22 cellular contexts compared by ENCODE assay signal in the genomic region with DNA sequence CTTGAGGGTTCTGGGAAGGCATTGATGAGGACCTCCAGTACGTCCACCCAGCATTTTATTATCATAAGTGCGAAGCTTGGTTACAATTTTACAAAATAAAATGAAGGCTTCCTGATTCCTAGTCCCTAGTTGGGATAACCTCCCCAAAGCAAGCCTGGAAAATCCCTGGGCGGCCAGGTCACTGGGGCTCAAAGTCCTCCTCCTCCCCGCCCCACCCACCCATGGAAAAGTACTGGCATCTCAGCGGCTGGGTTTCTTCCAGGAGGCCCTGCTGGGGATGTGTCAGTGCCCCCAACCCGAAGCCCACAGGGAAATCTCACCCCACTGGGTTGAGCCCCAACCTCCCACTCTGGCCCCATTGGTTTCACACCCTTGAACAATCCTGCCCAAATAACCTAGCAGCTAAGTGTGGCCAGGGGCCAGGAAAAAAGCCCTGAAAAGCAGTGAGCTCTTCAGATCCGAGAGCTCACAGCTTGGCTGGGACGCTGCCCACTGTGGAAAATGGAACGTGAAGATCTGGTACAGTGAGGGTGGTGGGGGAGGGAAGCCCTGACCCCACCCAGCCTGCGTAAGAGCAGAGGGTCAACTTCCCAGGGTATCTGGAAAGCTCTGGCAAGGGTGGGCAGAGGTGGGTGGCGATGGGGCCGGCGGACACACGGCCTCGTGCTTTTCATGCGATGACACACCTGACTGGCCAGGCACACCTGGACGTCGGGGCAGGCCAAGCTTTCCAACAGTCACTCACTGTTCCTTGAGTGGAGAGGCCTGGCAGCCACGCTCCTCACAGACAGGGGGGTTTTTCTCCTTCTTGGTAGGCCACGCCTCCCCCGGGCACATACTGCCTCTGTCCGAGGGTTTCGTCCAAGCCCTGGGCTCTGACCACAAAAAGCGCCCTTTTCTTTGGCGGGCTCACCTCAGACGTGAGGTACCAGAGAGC.
DNase-seq lines count a peak whose midpoint lies in the region; ATAC-seq and TF ChIP-seq lines count a peak whose summit lies in the region.
"Had no signal": no experiment of that assay in that cellular context is flagged by ENCODE, and none has a peak within 500 bp of the region (broad histone marks: within the 10 kb centered on the region; RNA-seq: fewer than 3 reads in every experiment).

No MANE protein-coding gene starts in this region.

- DNase-seq in Panc1 (ENCODE audit: low read depth, low spot score) (no peak), head of caudate nucleus (peak in 32 of 42 donors; percentile 14 to 75 (median 46)), thyroid gland (peak; percentile 96), osteocyte (ENCODE audit: extremely low spot score, unreplicated experiment) (no peak), middle frontal gyrus (ENCODE audit: extremely low spot score, low spot score) (no peak), SHP77 treated with DMSO at 0.1 percent for 48 hours (lab: John Stamatoyannopoulos, UW) (no peak)
- DNase-seq: activated CD8-positive, alpha-beta memory T cell treated with anti-CD3 and anti-CD28 coated beads, Interleukin-2, amount 50 U/mL, for 48 hours; activated gamma-delta T cell treated with Interleukin-2 at 50 U/mL for 16 hours; effector CD8-positive, alpha-beta T cell; NCI-H1105; NCI-H526; psoas muscle; SHP77; T-helper 1 cell had no signal

- no peaks in the 10 kb centered on the region for H3K27me3 Mint-ChIP-seq in osteocyte (ENCODE audit: unreplicated experiment)
- H3K27me3 Mint-ChIP-seq: central memory CD8-positive, alpha-beta T cell had no signal

- H3K4me3 Mint-ChIP-seq in osteocyte (ENCODE audit: unreplicated experiment) = no peak overlapping the region
- H3K4me3 Mint-ChIP-seq: central memory CD8-positive, alpha-beta T cell; natural killer cell treated with Interleukin-12 subunit alpha and Interleukin-12 subunit beta and Interleukin-15 and Interleukin-18, amount 100 ng/mL, for 72 hours had no signal

- in situ Hi-C loops in Panc1 (cut with HindIII; ENCODE audit: low pct_unique_long_range_greater_than_20kb, low sequenced_read_pairs) = no loop called here

- POLR2A ChIA-PET in Panc1 (lab: Charles Lee) = interaction anchor here (0.5 kb wide), 1 partner anchor 47 kb away, joined by 4 read pairs; no protein-coding TSS in a partner anchor

- no peaks in the 10 kb centered on the region for H3K36me3 Mint-ChIP-seq in osteocyte (ENCODE audit: unreplicated experiment)
- H3K36me3 Mint-ChIP-seq: natural killer cell treated with Interleukin-12 subunit alpha and Interleukin-12 subunit beta and Interleukin-15 and Interleukin-18, amount 100 ng/mL, for 72 hours had no signal

- H3K4me1 Mint-ChIP-seq in osteocyte (ENCODE audit: unreplicated experiment) = peaks cover 33% of the 10 kb centered on the region
- H3K4me1 Mint-ChIP-seq: central memory CD8-positive, alpha-beta T cell had no signal

- WGBS in thyroid gland, 2 donors = 40 to 53% methylated on average over 23 of the region's 26 CpGs

- no peak overlapping the region for H3K27ac Mint-ChIP-seq in osteocyte (ENCODE audit: unreplicated experiment)
- H3K27ac Mint-ChIP-seq: natural killer cell treated with Interleukin-12 subunit alpha and Interleukin-12 subunit beta and Interleukin-15 and Interleukin-18, amount 100 ng/mL, for 72 hours had no signal

- TF ChIP-seq POLR2A in thyroid gland (IDR thresholded peaks at IDR 0.05) = peak in 1 of 2 donors; percentile 26

- no peaks in the 10 kb centered on the region for H3K36me3 ChIP-seq in Panc1 (ENCODE audit: control insufficient read depth, insufficient read depth, low read length)
- peaks cover 0 to 4% of the 10 kb centered on the region in 2 donors for H3K36me3 ChIP-seq in mucosa of rectum (ENCODE audit: control insufficient read depth in 2 of 2, insufficient read depth in 2 of 2, low read length in 2 of 2)
- H3K36me3 ChIP-seq in thyroid gland = no peaks in the 10 kb centered on the region
- H3K36me3 ChIP-seq: gastroesophageal sphincter, suprapubic skin had no signal

- peak overlapping the region; percentile 44 to 66 for H3K9ac ChIP-seq in mucosa of rectum (ENCODE audit: low read depth in 1 of 2, low read length in 2 of 2)

- peak; percentile 29 for ATAC-seq in Panc1
- ATAC-seq: esophagus mucosa; gastroesophageal sphincter; natural killer cell treated with Interleukin-12 subunit alpha and Interleukin-12 subunit beta and Interleukin-15 and Interleukin-18, amount 100 ng/mL, for 72 hours; psoas muscle had no signal

- H3K4me1 ChIP-seq in Panc1 (ENCODE audit: control insufficient read depth, insufficient read depth, low read length) = peaks cover 90% of the 10 kb centered on the region
- H3K4me1 ChIP-seq in mucosa of rectum (ENCODE audit: control insufficient read depth in 2 of 2, insufficient read depth in 2 of 2, low read length in 2 of 2) = peaks cover 32 to 59% of the 10 kb centered on the region in 2 donors
- H3K4me1 ChIP-seq in thyroid gland = peaks cover 11 to 13% of the 10 kb centered on the region in 2 donors
- H3K4me1 ChIP-seq: gastroesophageal sphincter, psoas muscle, suprapubic skin had no signal

- H3K4me3 ChIP-seq in Panc1 (ENCODE audit: low read depth in 2 of 2, low read length in 2 of 2) = no peak overlapping the region; a peak in 1 of 4 replicates
- H3K4me3 ChIP-seq in mucosa of rectum (ENCODE audit: low read length in 2 of 2) = peak overlapping the region in 1 of 2 donors; percentile 23
- H3K4me3 ChIP-seq in thyroid gland (replicated peaks in 1 of 3) = no peak overlapping the region
- H3K4me3 ChIP-seq: gastroesophageal sphincter, lung, psoas muscle, suprapubic skin had no signal

- CTCF ChIA-PET in Panc1 (lab: Charles Lee) = no interaction called here

- H3K27me3 ChIP-seq in Panc1 (ENCODE audit: control insufficient read depth, insufficient read depth, low read length) = no peaks in the 10 kb centered on the region
- H3K27me3 ChIP-seq in mucosa of rectum (ENCODE audit: control insufficient read depth in 2 of 2, insufficient read depth in 2 of 2, low read length in 2 of 2) = no peaks in the 10 kb centered on the region
- no peaks in the 10 kb centered on the region for H3K27me3 ChIP-seq in thyroid gland
- H3K27me3 ChIP-seq: suprapubic skin had no signal

- BruUV-seq in Panc1 (replicated peaks; lab: Mats Ljungman, UMichigan) = no TSS peak

- intact Hi-C loops in Panc1 (cut with micrococcal nuclease; ENCODE audit: unreplicated experiment) (no loop called here), head of caudate nucleus (cut with DNase I) (no loop called here), thyroid gland (cut with DNase I) (no loop called here)

- H3K27ac ChIP-seq in Panc1 (ENCODE audit: low read length) (peak overlapping the region; percentile 91), mucosa of rectum (ENCODE audit: low read depth in 2 of 2, low read length in 2 of 2) (peak overlapping the region; percentile 90 to 93), thyroid gland (peak overlapping the region; percentile 71 to 81 (median 80))
- H3K27ac ChIP-seq: gastroesophageal sphincter, psoas muscle, suprapubic skin, VCaP had no signal

- TF ChIP-seq CTCF in Panc1 (IDR thresholded peaks at IDR 0.05) (no peak), thyroid gland (IDR thresholded peaks at IDR 0.05) (peak in 1 of 6 experiments; percentile 10), osteocyte (IDR thresholded peaks at IDR 0.05) (no peak)

- H3K9me3 ChIP-seq in Panc1 (ENCODE audit: control insufficient read depth, insufficient read depth, low read depth, low read length) (no peaks in the 10 kb centered on the region), mucosa of rectum (ENCODE audit: control insufficient read depth in 2 of 2, low read length in 2 of 2) (no peaks in the 10 kb centered on the region), thyroid gland (no peaks in the 10 kb centered on the region)
- H3K9me3 ChIP-seq: gastroesophageal sphincter, psoas muscle, suprapubic skin had no signal

- no peaks in the 10 kb centered on the region for H3K9me3 Mint-ChIP-seq in osteocyte (ENCODE audit: unreplicated experiment)
- H3K9me3 Mint-ChIP-seq: central memory CD8-positive, alpha-beta T cell had no signal

Comparison
In these comparisons a context has a peak if more than half of its experiments do, and no peak if none do; other contexts are left out.
1. DNase-seq: peak in head of caudate nucleus (32 of 42) and thyroid gland (2 of 2); none in Panc1 (single experiment), osteocyte (single experiment), middle frontal gyrus (single experiment) and SHP77 treated with DMSO at 0.1 percent for 48 hours (single experiment).
2. Peak in every context shown above with its lines, with median percentiles within 50 percentile points of each other: H3K27ac ChIP-seq.